ENCODE assay signal across 27 cellular contexts in the genomic region with DNA sequence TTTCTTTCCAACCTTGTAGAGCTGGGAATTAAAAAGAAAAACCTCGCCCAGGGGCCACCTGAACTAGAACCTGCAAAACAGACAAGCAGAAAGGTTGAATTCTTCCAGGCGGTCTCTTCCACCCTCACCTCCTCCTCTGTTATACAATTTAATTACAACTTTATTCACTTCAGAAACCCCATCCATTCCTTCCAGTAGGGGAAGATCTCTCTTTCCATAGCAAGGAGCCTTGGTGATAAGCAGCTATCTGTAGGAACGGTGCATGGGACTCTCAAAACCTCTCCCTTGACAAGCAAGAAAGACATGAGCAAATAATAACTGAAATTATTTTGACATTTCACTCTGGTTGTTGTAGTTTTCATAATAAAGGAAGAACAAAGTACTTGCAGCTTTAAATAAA.
"Had no signal": no experiment of that assay in that cellular context is flagged by ENCODE, and none has a peak within 500 bp of the region (broad histone marks: within the 10 kb centered on the region; RNA-seq: fewer than 3 reads in every experiment).

No MANE protein-coding gene starts in this region.

- H3K4me3 ChIP-seq: adrenal gland, body of pancreas, breast epithelium, cardiac muscle cell, colonic mucosa, heart left ventricle had no signal

- H3K4me1 ChIP-seq: adrenal gland, body of pancreas, breast epithelium, colonic mucosa had no signal

- H3K36me3 ChIP-seq: adrenal gland, breast epithelium, cardiac muscle cell, colonic mucosa, heart left ventricle had no signal

- FAIRE-seq: frontal cortex had no signal

- H3K9me3 ChIP-seq: adrenal gland, body of pancreas, breast epithelium, colonic mucosa had no signal

- H3K27ac ChIP-seq: adrenal gland, body of pancreas, breast epithelium, cardiac muscle cell, colonic mucosa, heart left ventricle had no signal

- ATAC-seq: activated CD4-positive, alpha-beta T cell treated with anti-CD3 and anti-CD28 coated beads for 36 hours; activated CD8-positive, alpha-beta memory T cell treated with anti-CD3 and anti-CD28 coated beads, Interleukin-2, amount 10 ng/mL, durations not matched to agents 7 days and 5 days; activated CD8-positive, alpha-beta T cell treated with anti-CD3 and anti-CD28 coated beads, Interleukin-2, amount 10 ng/mL, durations not matched to agents 7 days and 5 days; activated naive CD8-positive, alpha-beta T cell treated with anti-CD3 and anti-CD28 coated beads, Interleukin-2, amount 50 U/mL, for 24 hours; body of pancreas; esophagus mucosa; heart left ventricle had no signal

- H3K27me3 ChIP-seq: adrenal gland, body of pancreas, breast epithelium, cardiac muscle cell, colonic mucosa, heart left ventricle had no signal

- DNase-seq: activated CD4-positive, alpha-beta memory T cell treated with anti-CD3 and anti-CD28 coated beads for 36 hours; activated CD4-positive, alpha-beta T cell treated with anti-CD3 and anti-CD28 coated beads for 36 hours; activated CD4-positive, alpha-beta T cell treated with anti-CD3 and anti-CD28 coated beads, Interleukin-2, amount 10 ng/mL, durations not matched to agents 24 days and 14 days; activated CD4-positive, CD25-positive, alpha-beta regulatory T cell; activated CD4-positive, CD25-positive, alpha-beta regulatory T cell treated with anti-CD3 and anti-CD28 coated beads, Interleukin-2, amount 50 U/mL, for 72 hours; activated CD8-positive, alpha-beta memory T cell treated with anti-CD3 and anti-CD28 coated beads, Interleukin-2, amount 10 ng/mL, durations not matched to agents 7 days and 5 days; activated CD8-positive, alpha-beta memory T cell treated with anti-CD3 and anti-CD28 coated beads, Interleukin-2, amount 50 U/mL, for 4 hours; activated CD8-positive, alpha-beta T cell treated with anti-CD3 and anti-CD28 coated beads, Interleukin-2, amount 10 ng/mL, durations not matched to agents 7 days and 5 days; activated effector memory CD4-positive, alpha-beta T cell treated with anti-CD3 and anti-CD28 coated beads, Interleukin-2, amount 50 U/mL, for 16 hours; activated naive CD4-positive, alpha-beta T cell treated with anti-CD3 and anti-CD28 coated beads for 36 hours; activated naive CD8-positive, alpha-beta T cell treated with anti-CD3 and anti-CD28 coated beads for 36 hours; activated naive CD8-positive, alpha-beta T cell treated with anti-CD3 and anti-CD28 coated beads, Interleukin-2, amount 50 U/mL, for 24 hours; activated T-cell treated with anti-CD3 and anti-CD28 coated beads, Interleukin-2, amount 50 U/mL, for 1 hour; activated T-cell treated with anti-CD3 and anti-CD28 coated beads, Interleukin-2, amount 50 U/mL, for 48 hours; adrenal gland; amygdala; aorta; body of pancreas; colonic mucosa; effector CD8-positive, alpha-beta T cell; foreskin fibroblast; heart left ventricle; T-helper 2 cell had no signal
